In genomic region chr5:122424211-122424610, GRCh38 we compare ENCODE assay signal across 19 cellular contexts.
DNase-seq lines count a peak whose midpoint lies in the region; ATAC-seq lines count a peak whose summit lies in the region.
"Had no signal": no experiment of that assay in that cellular context is flagged by ENCODE, and none has a peak within 500 bp of the region (broad histone marks: within the 10 kb centered on the region; RNA-seq: fewer than 3 reads in every experiment).

No MANE protein-coding gene starts in this region.

- H3K4me3 Mint-ChIP-seq in activated T-helper 2 cell treated with anti-CD3 and anti-CD28 coated beads, Interferon-gamma antibody, Interleukin-2, Interleukin-4, amounts not matched to agents 10 μg/mL and 5 μg/mL and 100 μg/mL, durations not matched to agents 14 hours and 24 hours and 36 hours (ENCODE audit: low read depth) = no peak overlapping the region
- H3K4me3 Mint-ChIP-seq: CD8-positive, alpha-beta memory T cell had no signal

- no peak overlapping the region for H3K27ac Mint-ChIP-seq in activated T-helper 2 cell treated with anti-CD3 and anti-CD28 coated beads, Interferon-gamma antibody, Interleukin-2, Interleukin-4, amounts not matched to agents 10 μg/mL and 5 μg/mL and 100 μg/mL, durations not matched to agents 14 hours and 24 hours and 36 hours
- H3K27ac Mint-ChIP-seq: CD8-positive, alpha-beta memory T cell had no signal

- no peaks in the 10 kb centered on the region for H3K4me1 Mint-ChIP-seq in activated T-helper 2 cell treated with anti-CD3 and anti-CD28 coated beads, Interferon-gamma antibody, Interleukin-2, Interleukin-4, amounts not matched to agents 10 μg/mL and 5 μg/mL and 100 μg/mL, durations not matched to agents 14 hours and 24 hours and 36 hours (ENCODE audit: low read depth)
- H3K4me1 Mint-ChIP-seq: CD8-positive, alpha-beta memory T cell had no signal

- no peaks in the 10 kb centered on the region for H3K9me3 Mint-ChIP-seq in activated T-helper 2 cell treated with anti-CD3 and anti-CD28 coated beads, Interferon-gamma antibody, Interleukin-2, Interleukin-4, amounts not matched to agents 10 μg/mL and 5 μg/mL and 100 μg/mL, durations not matched to agents 14 hours and 24 hours and 36 hours

- no peaks in the 10 kb centered on the region for H3K27me3 Mint-ChIP-seq in activated T-helper 2 cell treated with anti-CD3 and anti-CD28 coated beads, Interferon-gamma antibody, Interleukin-2, Interleukin-4, amounts not matched to agents 10 μg/mL and 5 μg/mL and 100 μg/mL, durations not matched to agents 14 hours and 24 hours and 36 hours (ENCODE audit: low read depth)
- H3K27me3 Mint-ChIP-seq: CD8-positive, alpha-beta memory T cell had no signal

- DNase-seq in NCI-H1105 treated with DMSO at 0.1 percent for 48 hours (lab: John Stamatoyannopoulos, UW) (peak; percentile 14), NCI-H1105 (lab: John Stamatoyannopoulos, UW) (no peak), NCI-H69 (lab: John Stamatoyannopoulos, UW) (peak; percentile 87), globus pallidus (ENCODE audit: low spot score) (peak; percentile 43), NCI-H128 (lab: John Stamatoyannopoulos, UW; ENCODE audit: unreplicated experiment) (no peak)
- no peak for DNase-seq in activated T-helper 2 cell treated with anti-CD3 and anti-CD28 coated beads, Interferon-gamma antibody, Interleukin-2, Interleukin-4, amounts not matched to agents 10 μg/mL and 5 μg/mL and 100 μg/mL, durations not matched to agents 14 hours and 24 hours and 36 hours (ENCODE audit: low spot score)
- DNase-seq in stimulated activated CD4-positive, alpha-beta T cell treated with anti-CD3 and anti-CD28 coated beads, Interleukin-4, amount 100 ng/mL, for 1 hour = no peak
- DNase-seq: CD8-positive, alpha-beta memory T cell; EL; H7; MG63; NCI-H1092 treated with DMSO at 0.1 percent for 48 hours; NCI-H187 treated with DMSO at 0.1 percent for 48 hours; NCI-H2227 treated with DMSO at 0.1 percent for 48 hours; NCI-H748 treated with DMSO at 0.1 percent for 48 hours; Right ventricle myocardium superior; SK-N-SH had no signal

- H3K36me3 Mint-ChIP-seq in activated T-helper 2 cell treated with anti-CD3 and anti-CD28 coated beads, Interferon-gamma antibody, Interleukin-2, Interleukin-4, amounts not matched to agents 10 μg/mL and 5 μg/mL and 100 μg/mL, durations not matched to agents 14 hours and 24 hours and 36 hours (ENCODE audit: low read depth) = no peaks in the 10 kb centered on the region
- H3K36me3 Mint-ChIP-seq: CD8-positive, alpha-beta memory T cell had no signal

- no peak for ATAC-seq in GM19395 (IDR thresholded peaks at IDR 0.05; ENCODE audit: unreplicated experiment)
- ATAC-seq: Panc1 had no signal

- intact Hi-C loops in activated T-helper 2 cell treated with anti-CD3 and anti-CD28 coated beads, Interferon-gamma antibody, Interleukin-2, Interleukin-4, amounts not matched to agents 10 μg/mL and 5 μg/mL and 100 μg/mL, durations not matched to agents 14 hours and 24 hours and 36 hours (cut with micrococcal nuclease) = no loop called here

Comparison
In these comparisons a context has a peak if more than half of its experiments do, and no peak if none do; other contexts are left out.
1. DNase-seq: peak in NCI-H1105 treated with DMSO at 0.1 percent for 48 hours (single experiment), NCI-H69 (single experiment) and globus pallidus (single experiment); none in NCI-H1105 (single experiment), NCI-H128 (single experiment), activated T-helper 2 cell treated with anti-CD3 and anti-CD28 coated beads, Interferon-gamma antibody, Interleukin-2, Interleukin-4, amounts not matched to agents 10 μg/mL and 5 μg/mL and 100 μg/mL, durations not matched to agents 14 hours and 24 hours and 36 hours (single experiment) and stimulated activated CD4-positive, alpha-beta T cell treated with anti-CD3 and anti-CD28 coated beads, Interleukin-4, amount 100 ng/mL, for 1 hour (single experiment).